32 cellular contexts compared by ENCODE assay signal in genomic region chr3:122926322-122926721, GRCh38.
"Had no signal": no experiment of that assay in that cellular context is flagged by ENCODE, and none has a peak within 500 bp of the region (broad histone marks: within the 10 kb centered on the region; RNA-seq: fewer than 3 reads in every experiment).

No MANE protein-coding gene starts in this region.

- H3K27me3 ChIP-seq: ascending aorta had no signal

- H3K4me1 Mint-ChIP-seq: activated naive CD4-positive, alpha-beta T cell treated with anti-CD3 and anti-CD28 coated beads, Interleukin-2, amount 10 ng/mL, durations not matched to agents 7 days and 5 days had no signal

- H3K4me3 Mint-ChIP-seq: activated B cell treated with CpG ODN at 0.5 μM for 24 hours; activated CD4-positive, alpha-beta memory T cell treated with anti-CD3 and anti-CD28 coated beads for 36 hours; activated naive CD4-positive, alpha-beta T cell treated with anti-CD3 and anti-CD28 coated beads, Interleukin-2, amount 10 ng/mL, durations not matched to agents 7 days and 5 days; activated naive CD8-positive, alpha-beta T cell; IgD-negative memory B cell had no signal

- H3K4me1 ChIP-seq: ascending aorta, breast epithelium had no signal

- H3K36me3 ChIP-seq: ascending aorta, breast epithelium, Peyer's patch had no signal

- H3K9me3 ChIP-seq: ascending aorta, breast epithelium, Peyer's patch had no signal

- H3K27ac ChIP-seq: ascending aorta, breast epithelium, Peyer's patch, VCaP had no signal

- ATAC-seq: Right ventricle myocardium inferior had no signal

- H3K4me3 ChIP-seq: ascending aorta, breast epithelium, Peyer's patch had no signal

- H3K9me3 Mint-ChIP-seq: activated B cell treated with CpG ODN at 0.5 μM for 24 hours; activated CD4-positive, alpha-beta memory T cell treated with anti-CD3 and anti-CD28 coated beads for 36 hours; activated naive CD4-positive, alpha-beta T cell treated with anti-CD3 and anti-CD28 coated beads, Interleukin-2, amount 10 ng/mL, durations not matched to agents 7 days and 5 days; activated T-helper 2 cell treated with anti-CD3 and anti-CD28 coated beads, Interferon-gamma antibody, Interleukin-2, Interleukin-4, amounts not matched to agents 10 μg/mL and 5 μg/mL and 100 μg/mL, durations not matched to agents 14 hours and 24 hours and 36 hours; IgD-negative memory B cell had no signal

- H3K36me3 Mint-ChIP-seq: activated CD4-positive, alpha-beta memory T cell treated with anti-CD3 and anti-CD28 coated beads for 36 hours; activated naive CD4-positive, alpha-beta T cell treated with anti-CD3 and anti-CD28 coated beads, Interleukin-2, amount 10 ng/mL, durations not matched to agents 7 days and 5 days; activated naive CD8-positive, alpha-beta T cell; IgD-negative memory B cell had no signal

- DNase-seq: activated B cell treated with CpG ODN at 0.5 μM for 24 hours; activated CD4-positive, alpha-beta memory T cell treated with anti-CD3 and anti-CD28 coated beads for 36 hours; activated CD4-positive, alpha-beta T cell treated with anti-CD3 and anti-CD28 coated beads for 4 hours; activated CD4-positive, alpha-beta T cell treated with anti-CD3 and anti-CD28 coated beads, Interleukin-2, amount 50 U/mL, for 1 hour; activated CD4-positive, CD25-positive, alpha-beta regulatory T cell treated with anti-CD3 and anti-CD28 coated beads, Interleukin-2, amount 50 U/mL, for 72 hours; activated naive CD4-positive, alpha-beta T cell treated with anti-CD3 and anti-CD28 coated beads, Interleukin-2, amount 10 ng/mL, durations not matched to agents 7 days and 5 days; activated T-cell treated with anti-CD3 and anti-CD28 coated beads, Interleukin-2, amount 50 U/mL, for 1 hour; amygdala; caudate nucleus; cerebellar nuclear complex; Karpas-422; KBM-7; NCI-H1105 treated with DMSO at 0.1 percent for 48 hours; NCI-H1436; NCI-H1694; NCI-H1930; NCI-H345; NCI-H524 treated with DMSO at 0.1 percent for 48 hours; PC-3; Peyer's patch; RPMI8226; SW 1271; T-helper 1 cell; T-helper 2 cell; T-helper 9 cell had no signal

- H3K27ac Mint-ChIP-seq: activated B cell treated with CpG ODN at 0.5 μM for 24 hours; activated CD4-positive, alpha-beta memory T cell treated with anti-CD3 and anti-CD28 coated beads for 36 hours; activated naive CD4-positive, alpha-beta T cell treated with anti-CD3 and anti-CD28 coated beads, Interleukin-2, amount 10 ng/mL, durations not matched to agents 7 days and 5 days; activated naive CD8-positive, alpha-beta T cell; activated T-helper 2 cell treated with anti-CD3 and anti-CD28 coated beads, Interferon-gamma antibody, Interleukin-2, Interleukin-4, amounts not matched to agents 10 μg/mL and 5 μg/mL and 100 μg/mL, durations not matched to agents 14 hours and 24 hours and 36 hours; IgD-negative memory B cell had no signal
